In the genomic region with DNA sequence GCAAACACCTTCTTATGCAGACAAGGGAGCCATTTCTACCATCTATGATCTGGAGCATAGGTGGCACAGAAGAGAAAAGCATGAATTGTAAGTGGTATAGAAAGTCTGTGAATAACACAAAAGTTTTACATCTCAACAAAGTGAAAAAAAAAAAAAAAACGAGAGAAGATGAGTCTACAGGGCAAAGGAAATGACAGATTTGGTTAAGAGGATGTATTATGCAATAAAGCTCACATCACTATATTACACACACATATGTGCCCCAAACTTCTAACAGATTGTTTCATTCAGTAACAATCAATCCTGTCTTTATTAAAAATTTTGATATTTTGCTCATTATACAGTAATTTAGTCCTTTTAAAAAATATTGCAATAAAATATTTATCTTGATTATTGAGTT, we compare ENCODE assay signal across 12 cellular contexts. TPM values are rescaled to one million over a fixed set of nuclear protein-coding genes. Genes with fewer than 3 reads are reported as not detected.
A peak's percentile ranks its signal among the peaks of the same experiment; 100 is the strongest.
DNase-seq lines count a peak whose midpoint lies in the region; ATAC-seq, FAIRE-seq and TF ChIP-seq lines count a peak whose summit lies in the region.
"Had no signal": no experiment of that assay in that cellular context is flagged by ENCODE, and none has a peak within 500 bp of the region (broad histone marks: within the 10 kb centered on the region; RNA-seq: fewer than 3 reads in every experiment).

No MANE protein-coding gene starts in this region.

- H3K27me3 ChIP-seq in K562 (ENCODE audit: control insufficient read depth in 2 of 2, insufficient read depth in 2 of 2, low read length in 2 of 2) (no peaks in the 10 kb centered on the region), MG63 (no peaks in the 10 kb centered on the region)
- H3K27me3 ChIP-seq: neural progenitor cell had no signal

- 0% methylated on average over 1 of the region's 1 CpG for WGBS in K562 (ENCODE audit: insufficient coverage, low coverage, missing lambda C conversion rate)

- ATAC-seq in K562 (no peak), natural killer cell (peak; percentile 61 to 89 (median 68)), HG03039 (IDR thresholded peaks at IDR 0.05; ENCODE audit: unreplicated experiment) (no peak), GM21390 (IDR thresholded peaks at IDR 0.05; ENCODE audit: unreplicated experiment) (no peak)

- no peak for TF ChIP-seq RAD21 in K562 (CRISPR knock-in tag; conservative IDR thresholded peaks at IDR 0.05 in 1 of 2, IDR thresholded peaks at IDR 0.05 in 1 of 2)

- H3K4me3 Mint-ChIP-seq in natural killer cell: no peak overlapping the region
- H3K4me3 Mint-ChIP-seq: neural progenitor cell had no signal

- H3K36me3 ChIP-seq in K562 (ENCODE audit: control insufficient read depth, insufficient read depth, low read length): peaks cover 8% of the 10 kb centered on the region; the same call in 2 of the 3 replicates
- no peaks in the 10 kb centered on the region for H3K36me3 ChIP-seq in MG63
- H3K36me3 ChIP-seq: neural progenitor cell had no signal

- H3K9me3 Mint-ChIP-seq in natural killer cell: no peaks in the 10 kb centered on the region

- no peak overlapping the region for H3K4me3 ChIP-seq in K562
- no peak overlapping the region for H3K4me3 ChIP-seq in MG63
- H3K4me3 ChIP-seq: neural progenitor cell had no signal

- H3K9me1 ChIP-seq in K562 (ENCODE audit: control insufficient read depth, insufficient read depth, low read length): no peaks in the 10 kb centered on the region

- no peak overlapping the region for H3K27ac ChIP-seq in K562 (ENCODE audit: extremely low read depth, low read depth, low read length)
- H3K27ac ChIP-seq: neural progenitor cell had no signal

- POLR2A ChIA-PET in K562 (lab: Yijun Ruan, JAX): no interaction called here

- no peak overlapping the region for H3K4me2 ChIP-seq in K562 (ENCODE audit: insufficient read depth, low read length)
- H3K4me2 ChIP-seq: neural progenitor cell, SK-N-SH had no signal

- DNase-seq in GF-D8 (lab: John Stamatoyannopoulos, UW): peak; percentile 0
- peak; percentile 11 for DNase-seq in LHCN-M2 (ENCODE audit: low read depth)
- no peak for DNase-seq in K562 (ENCODE audit: extremely low read depth in 1 of 4, low spot score in 3 of 4)
- no peak for DNase-seq in natural killer cell
- no peak for DNase-seq in MG63
- DNase-seq: hypothalamus, NCI-H748 treated with DMSO at 0.1 percent for 48 hours had no signal

- no peak for TF ChIP-seq EP300 in K562 (IDR thresholded peaks at IDR 0.05; ENCODE audit: low read length)

- H3K79me2 ChIP-seq in K562 (ENCODE audit: control insufficient read depth, insufficient read depth, low read length): peaks cover 11% of the 10 kb centered on the region

- H3K36me3 Mint-ChIP-seq in natural killer cell: no peaks in the 10 kb centered on the region

- in situ Hi-C loops in K562 (cut with MboI): no loop called here

- no peak overlapping the region for H3K9ac ChIP-seq in K562 (ENCODE audit: insufficient read depth in 1 of 2, low read depth in 2 of 2, low read length in 2 of 2)
- H3K9ac ChIP-seq: neural progenitor cell, SK-N-SH had no signal

- TF ChIP-seq POLR2A in K562 (conservative IDR thresholded peaks at IDR 0.05): no peak

- no peak overlapping the region for H2AFZ ChIP-seq in K562 (ENCODE audit: low read depth, low read length)
- H2AFZ ChIP-seq: neural progenitor cell had no signal

- TF ChIP-seq CTCF in K562 (IDR thresholded peaks at IDR 0.05 in 2 of 3, conservative IDR thresholded peaks at IDR 0.05 in 1 of 3; ENCODE audit: insufficient read depth in 2 of 3, low read depth in 1 of 3, low read length in 3 of 3) (no peak), natural killer cell (IDR thresholded peaks at IDR 0.05) (no peak)

- H3K27me3 Mint-ChIP-seq in natural killer cell (ENCODE audit: low read depth in 2 of 2): no peaks in the 10 kb centered on the region

- CTCF ChIA-PET in K562 (lab: Yijun Ruan, JAX; ENCODE audit: low intra/inter-chr PET ratio): no interaction called here

- peaks cover 55 to 59% of the 10 kb centered on the region in 2 donors for H3K4me1 Mint-ChIP-seq in natural killer cell

- intact Hi-C loops in K562 (cut with micrococcal nuclease): no loop called here
- intact Hi-C loops in natural killer cell (cut with micrococcal nuclease): no loop called here

- BruUV-seq in K562 (replicated peaks; lab: Mats Ljungman, UMichigan): no TSS peak

- no peaks in the 10 kb centered on the region for H4K20me1 ChIP-seq in K562 (replicated peaks; ENCODE audit: control insufficient read depth, insufficient read depth, low read length)

- H3K9me3 ChIP-seq in K562 (replicated peaks; ENCODE audit: control insufficient read depth, insufficient read depth, low read depth, low read length) (no peaks in the 10 kb centered on the region), MG63 (no peaks in the 10 kb centered on the region)
- H3K9me3 ChIP-seq: SK-N-SH had no signal

- H3K27ac Mint-ChIP-seq in natural killer cell: peak overlapping the region in 1 of 2 donors; percentile 58
- H3K27ac Mint-ChIP-seq: neural progenitor cell had no signal

- peaks cover 0 to 4% of the 10 kb centered on the region in 2 experiments; a peak in 2 of 5 replicates for H3K4me1 ChIP-seq in K562 (replicated peaks in 1 of 2; ENCODE audit: control insufficient read depth in 2 of 2, insufficient read depth in 2 of 2, low read length in 2 of 2)

- no peak for FAIRE-seq in K562 (lab: Jason Lieb, UNC)
- FAIRE-seq: endometrium had no signal

TF ChIP-seq in K562, 482 proteins besides CTCF, POLR2A, EP300 and RAD21 (continues in another document):
- TF ChIP-seq CEBPB (tag; IDR thresholded peaks at IDR 0.05): peak; percentile 39; the same call in 1 of the 2 replicates
- TF ChIP-seq SAFB (IDR thresholded peaks at IDR 0.05; ENCODE audit: borderline replicate concordance, low read depth, low read length): no peak
- TF ChIP-seq, protein P1, sequence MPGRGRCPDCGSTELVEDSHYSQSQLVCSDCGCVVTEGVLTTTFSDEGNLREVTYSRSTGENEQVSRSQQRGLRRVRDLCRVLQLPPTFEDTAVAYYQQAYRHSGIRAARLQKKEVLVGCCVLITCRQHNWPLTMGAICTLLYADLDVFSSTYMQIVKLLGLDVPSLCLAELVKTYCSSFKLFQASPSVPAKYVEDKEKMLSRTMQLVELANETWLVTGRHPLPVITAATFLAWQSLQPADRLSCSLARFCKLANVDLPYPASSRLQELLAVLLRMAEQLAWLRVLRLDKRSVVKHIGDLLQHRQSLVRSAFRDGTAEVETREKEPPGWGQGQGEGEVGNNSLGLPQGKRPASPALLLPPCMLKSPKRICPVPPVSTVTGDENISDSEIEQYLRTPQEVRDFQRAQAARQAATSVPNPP (IDR thresholded peaks at IDR 0.05; ENCODE audit: borderline replicate concordance, insufficient read depth, insufficient read length): no peak
- no peak for TF ChIP-seq PHB (CRISPR knock-in tag; IDR thresholded peaks at IDR 0.05)
- TF ChIP-seq NFE2L1 (tag; IDR thresholded peaks at IDR 0.05; ENCODE audit: borderline replicate concordance, low read depth): no peak
- no peak for TF ChIP-seq NEUROD1 (IDR thresholded peaks at IDR 0.05; ENCODE audit: borderline replicate concordance, low read depth, low read length, partially characterized antibody)
- TF ChIP-seq POLR2G (IDR thresholded peaks at IDR 0.05; ENCODE audit: low read depth, low read length): no peak

RNA-seq across cellular contexts. Expression of a gene that starts 49.8 kb away (rescaled TPM):
- total RNA-seq in LHCN-M2 (2014; rRNA removed): 12.2 and 15.8 TPM in 2 replicates
- 11.9 TPM for polyA plus RNA-seq in LHCN-M2 (2012)
- 37.4 and 79.9 TPM in 2 replicates for total RNA-seq in K562 (2011; cell fraction: chromatin; rRNA removed; ENCODE audit: low replicate concordance)
- 11.7 and 14.3 TPM in 2 replicates for total RNA-seq in K562 (2011; cell fraction: nucleolus; rRNA removed)
- total RNA-seq in K562 (2011; cell fraction: nucleoplasm; rRNA removed): 41.1 and 65.3 TPM in 2 replicates
- total RNA-seq in K562 (2014; rRNA removed): 6.6 and 8.6 TPM in 2 replicates
- total RNA-seq in K562 (2014; rRNA removed; fragmentation: Illumina TruSeq; extraction: Trizol): 20.8 and 26.6 TPM in 2 replicates
- total RNA-seq in K562 (2015; rRNA removed; fragmentation: Illumina TruSeq; extraction: Trizol): 20.3 and 24.5 TPM in 2 replicates
- total RNA-seq in K562 (2021): 19.4 and 24.7 TPM in 2 replicates
- polyA plus RNA-seq in K562 (2011; rRNA removed): 9.8 and 11.4 TPM in 2 replicates
- polyA plus RNA-seq in K562 (2011; cell fraction: cytosol; rRNA removed): 4.0 and 6.2 TPM in 2 replicates
- 9.4 and 10.4 TPM in 2 replicates for polyA plus RNA-seq in K562 (2011; cell fraction: nucleus; rRNA removed)
- polyA plus RNA-seq in K562 (2012): 16.9 and 20.5 TPM in 2 replicates
- 16.0 and 21.6 TPM in 2 replicates for polyA plus RNA-seq in K562 (2014; fragmentation: Illumina TruSeq; extraction: Trizol)
- polyA plus RNA-seq in K562 (2014; fragmentation: Nextera tagmentation; extraction: Ambion mirVana): 1 to 10 TPM; 3.4 to 5.1 TPM
- polyA plus RNA-seq in K562 (2014; rRNA removed): 7.7 and 8.3 TPM in 2 replicates
- polyA minus RNA-seq in K562 (2011; rRNA and poly(A)+ RNA removed): 41.3 and 46.5 TPM in 2 replicates
- 19.3 and 20.4 TPM in 2 replicates for polyA minus RNA-seq in K562 (2011; cell fraction: cytosol; rRNA and poly(A)+ RNA removed)
- polyA minus RNA-seq in K562 (2011; cell fraction: nucleus; rRNA and poly(A)+ RNA removed): 22.9 and 24.8 TPM in 2 replicates
- 10 to 100 TPM; 50.1 to 51.4 (median 50.2) TPM for total RNA-seq in natural killer cell
- 7.6 and 11.1 TPM in 2 replicates for total RNA-seq in MG63 (2014; rRNA removed; shearing (Covaris generic); ENCODE audit: low replicate concordance)

RNA-seq across cellular contexts. Expression of a gene that starts 50.0 kb away (rescaled TPM):
- total RNA-seq in LHCN-M2 (2014; rRNA removed): 26.6 and 33.3 TPM in 2 replicates
- polyA plus RNA-seq in LHCN-M2 (2012): 4.9 TPM
- 19.5 and 84.0 TPM in 2 replicates for total RNA-seq in K562 (2011; cell fraction: chromatin; rRNA removed; ENCODE audit: low replicate concordance)
- total RNA-seq in K562 (2011; cell fraction: nucleolus; rRNA removed): 9.0 and 15.1 TPM in 2 replicates
- 23.5 and 47.5 TPM in 2 replicates for total RNA-seq in K562 (2011; cell fraction: nucleoplasm; rRNA removed)
- 9.4 and 15.0 TPM in 2 replicates for total RNA-seq in K562 (2014; rRNA removed)
- 26.2 and 26.4 TPM in 2 replicates for total RNA-seq in K562 (2014; rRNA removed; fragmentation: Illumina TruSeq; extraction: Trizol)
- 21.8 and 22.2 TPM in 2 replicates for total RNA-seq in K562 (2015; rRNA removed; fragmentation: Illumina TruSeq; extraction: Trizol)
- total RNA-seq in K562 (2021): 15.3 and 16.5 TPM in 2 replicates
- polyA plus RNA-seq in K562 (2011; rRNA removed): 26.5 and 31.6 TPM in 2 replicates
- polyA plus RNA-seq in K562 (2011; cell fraction: cytosol; rRNA removed): 4.5 and 7.6 TPM in 2 replicates
- 20.8 and 20.9 TPM in 2 replicates for polyA plus RNA-seq in K562 (2011; cell fraction: nucleus; rRNA removed)
- polyA plus RNA-seq in K562 (2012): 9.1 and 10.3 TPM in 2 replicates
- polyA plus RNA-seq in K562 (2014; fragmentation: Illumina TruSeq; extraction: Trizol): 16.3 and 20.8 TPM in 2 replicates
- polyA plus RNA-seq in K562 (2014; fragmentation: Nextera tagmentation; extraction: Ambion mirVana): 10 to 100 TPM in 1 of 2 experiments, 1 to 10 TPM in 1; 6.1 to 11.4 TPM
- 13.3 and 15.2 TPM in 2 replicates for polyA plus RNA-seq in K562 (2014; rRNA removed)
- polyA minus RNA-seq in K562 (2011; rRNA and poly(A)+ RNA removed): 72.2 and 76.7 TPM in 2 replicates
- 11.5 and 12.0 TPM in 2 replicates for polyA minus RNA-seq in K562 (2011; cell fraction: cytosol; rRNA and poly(A)+ RNA removed)
- 19.8 and 35.3 TPM in 2 replicates for polyA minus RNA-seq in K562 (2011; cell fraction: nucleus; rRNA and poly(A)+ RNA removed)
- 10 to 100 TPM; 16.8 to 21.5 (median 21.4) TPM for total RNA-seq in natural killer cell
- total RNA-seq in MG63 (2014; rRNA removed; shearing (Covaris generic); ENCODE audit: low replicate concordance): 10.9 and 24.0 TPM in 2 replicates

Comparison
In these comparisons a context has a peak if more than half of its experiments do, and no peak if none do; other contexts are left out.
1. DNase-seq: peak in GF-D8 (single experiment) and LHCN-M2 (single experiment); none in K562 (0 of 4), natural killer cell (single experiment) and MG63 (single experiment).
2. ATAC-seq: peak in natural killer cell (3 of 3); none in K562 (single experiment), HG03039 (single experiment) and GM21390 (single experiment).